ENCODE assay signal across 8 cellular contexts in genomic region chr13:30346159-30346788, GRCh38. TPM values are rescaled to one million over a fixed set of nuclear protein-coding genes. Genes with fewer than 3 reads are reported as not detected.
DNase-seq lines count a peak whose midpoint lies in the region; ATAC-seq, FAIRE-seq and TF ChIP-seq lines count a peak whose summit lies in the region.

No MANE protein-coding gene starts in this region.

- no peak overlapping the region for H3K4me3 Mint-ChIP-seq in neural crest cell

- no peak for TF ChIP-seq CTCF in neural crest cell (conservative IDR thresholded peaks at IDR 0.05)

- H3K27ac Mint-ChIP-seq in neural crest cell (ENCODE audit: unreplicated experiment) = peak overlapping the region; percentile 13

- no peaks in the 10 kb centered on the region for H3K27me3 Mint-ChIP-seq in neural crest cell (ENCODE audit: low read depth)

- ATAC-seq in HG03108 (IDR thresholded peaks at IDR 0.05; ENCODE audit: unreplicated experiment) = peak; percentile 41
- ATAC-seq in GM18873 (IDR thresholded peaks at IDR 0.05; ENCODE audit: low FRiP score, unreplicated experiment) = no peak

- no peaks in the 10 kb centered on the region for H3K4me1 Mint-ChIP-seq in neural crest cell

- peak; percentile 82 for FAIRE-seq in GM12891 (lab: Jason Lieb, UNC)

- DNase-seq in GM12891 (ENCODE audit: insufficient read length, low spot score) = peak; percentile 32
- DNase-seq in activated CD8-positive, alpha-beta memory T cell treated with anti-CD3 and anti-CD28 coated beads for 4 hours (ENCODE audit: low read depth in 2 of 2) = peak; percentile 22 to 33
- no peak for DNase-seq in neural crest cell (ENCODE audit: low read depth, low spot score)
- no peak for DNase-seq in NCI-H2171 (lab: John Stamatoyannopoulos, UW)
- no peak for DNase-seq in NCI-H510A treated with DMSO at 0.1 percent for 48 hours (lab: John Stamatoyannopoulos, UW)
- DNase-seq in retina = no peak

- no peaks in the 10 kb centered on the region for H3K36me3 Mint-ChIP-seq in neural crest cell (ENCODE audit: low read depth)

- H3K9me3 Mint-ChIP-seq in neural crest cell = no peaks in the 10 kb centered on the region

- no peak for TF ChIP-seq POLR2A in GM12891 (IDR thresholded peaks at IDR 0.05; ENCODE audit: low read depth, low read length)

TF ChIP-seq in GM12891, 5 proteins besides CTCF, POLR2A, EP300 and RAD21:
- TF ChIP-seq TAF1 (IDR thresholded peaks at IDR 0.05; ENCODE audit: low read depth, low read length) = no peak
- no peak for TF ChIP-seq POLR2AphosphoS5 (IDR thresholded peaks at IDR 0.05; ENCODE audit: low read depth, low read length)
- peak; percentile 23; the same call in 1 of the 2 replicates for TF ChIP-seq SPI1 (IDR thresholded peaks at IDR 0.05; ENCODE audit: low read depth, low read length)
- TF ChIP-seq POU2F2 (IDR thresholded peaks at IDR 0.05; ENCODE audit: low read depth, low read length) = peak; percentile 44; the same call in 1 of the 2 replicates
- no peak for TF ChIP-seq PAX5 (IDR thresholded peaks at IDR 0.05; ENCODE audit: insufficient read depth, low read length, severe bottlenecking)
TF ChIP-seq in GM12891: peak in this region for 2.

RNA-seq across cellular contexts. Expression of gene KATNAL1, which starts 38.9 kb away (rescaled TPM):
- polyA plus RNA-seq in GM12891 (2012; ENCODE audit: low read depth, missing spikeins) = 7.5 TPM
- total RNA-seq in neural crest cell = 29.1 and 32.1 TPM in 2 replicates

Comparison
In these comparisons a context has a peak if more than half of its experiments do, and no peak if none do; other contexts are left out.
1. DNase-seq: peak in GM12891 (single experiment) and activated CD8-positive, alpha-beta memory T cell treated with anti-CD3 and anti-CD28 coated beads for 4 hours (2 of 2); none in neural crest cell (single experiment), NCI-H2171 (single experiment), NCI-H510A treated with DMSO at 0.1 percent for 48 hours (single experiment) and retina (single experiment).